Comparison of ENCODE assay signal across 14 cellular contexts in the genomic region with DNA sequence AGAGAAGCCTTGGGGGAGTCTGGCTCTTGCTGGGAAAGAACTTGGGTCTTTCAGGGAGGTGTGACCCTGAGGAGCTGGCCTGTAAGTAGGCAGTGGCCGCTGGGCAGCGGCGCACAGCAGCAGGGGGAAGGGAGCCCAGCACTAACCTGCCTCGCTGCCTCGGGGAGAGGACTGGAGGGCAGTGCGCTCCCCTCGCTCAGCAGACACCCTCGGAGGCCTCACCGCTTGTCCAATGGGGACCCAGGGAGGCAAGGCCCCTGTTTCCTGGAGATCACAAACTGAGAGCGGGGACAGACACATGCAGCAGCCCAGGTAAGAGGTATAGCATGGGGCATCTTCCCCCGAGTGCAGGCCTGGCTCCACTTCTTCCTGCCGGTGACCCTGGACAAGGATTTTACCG. TPM values are rescaled to one million over a fixed set of nuclear protein-coding genes. Genes with fewer than 3 reads are reported as not detected.
A peak's percentile ranks its signal among the peaks of the same experiment; 100 is the strongest.
DNase-seq lines count a peak whose midpoint lies in the region; ATAC-seq, FAIRE-seq and TF ChIP-seq lines count a peak whose summit lies in the region.
"Had no signal": no experiment of that assay in that cellular context is flagged by ENCODE, and none has a peak within 500 bp of the region (broad histone marks: within the 10 kb centered on the region; RNA-seq: fewer than 3 reads in every experiment).

No MANE protein-coding gene starts in this region.

- DNase-seq in heart right ventricle (no peak), Right ventricle myocardium inferior (ENCODE audit: missing footprints) (no peak), mesenchymal stem cell (no peak), urothelium cell line (ENCODE audit: low spot score) (no peak), NCI-H2107 treated with DMSO at 0.1 percent for 48 hours (lab: John Stamatoyannopoulos, UW; ENCODE audit: unreplicated experiment) (no peak)
- DNase-seq: activated CD8-positive, alpha-beta memory T cell treated with anti-CD3 and anti-CD28 coated beads, Interleukin-2, amount 50 U/mL, for 4 hours; cortex of kidney; naive B cell; SJCRH30; stimulated activated naive B cell treated with anti-CD40 and anti-IgM and Interleukin-4, amounts not matched to agents 10 μg/mL and 1 μg/mL and 100 μg/mL, for 72 hours had no signal

- no peak overlapping the region for H2BK12ac ChIP-seq in mesenchymal stem cell (ENCODE audit: low read length in 2 of 2)

- H2BK5ac ChIP-seq in mesenchymal stem cell (ENCODE audit: low read depth, low read length, poor library complexity, severe bottlenecking) = no peak overlapping the region

- no peaks in the 10 kb centered on the region for H3K27me3 ChIP-seq in heart right ventricle
- H3K27me3 ChIP-seq in mesenchymal stem cell (ENCODE audit: control insufficient read depth in 1 of 2, insufficient read depth in 1 of 2, low read length in 2 of 2) = no peaks in the 10 kb centered on the region
- H3K27me3 ChIP-seq: SJCRH30 had no signal

- H3K36me3 ChIP-seq in heart right ventricle (no peaks in the 10 kb centered on the region), mesenchymal stem cell (ENCODE audit: control insufficient read depth in 1 of 2, insufficient read depth in 2 of 2, low read depth in 1 of 2, low read length in 2 of 2) (peaks cover 0 to 15% of the 10 kb centered on the region in 2 experiments)

- no peak overlapping the region for H3K18ac ChIP-seq in mesenchymal stem cell (ENCODE audit: low read depth in 1 of 2, low read length in 2 of 2)

- H3K4me1 ChIP-seq in heart right ventricle (peaks cover 19 to 80% (median 71%) of the 10 kb centered on the region in 9 donors), mesenchymal stem cell (ENCODE audit: control insufficient read depth, insufficient read depth, low read depth, low read length) (peaks cover 26% of the 10 kb centered on the region)

- TF ChIP-seq CTCF in heart right ventricle (IDR thresholded peaks at IDR 0.05) = no peak

- peaks cover 40% of the 10 kb centered on the region for H3K79me1 ChIP-seq in mesenchymal stem cell (replicated peaks; ENCODE audit: low read length, poor library complexity, severe bottlenecking)

- no peak for ATAC-seq in heart right ventricle
- no peak for ATAC-seq in Right ventricle myocardium inferior
- ATAC-seq in activated T-helper 17 cell treated with anti-CD3 and anti-CD28 coated beads, Interleukin-2, amount 50 U/mL, for 72 hours (replicated peaks) = no peak
- ATAC-seq in HG02571 (IDR thresholded peaks at IDR 0.05; ENCODE audit: unreplicated experiment) = no peak
- ATAC-seq: GM23338; stimulated activated naive B cell treated with anti-CD40 and anti-IgM and Interleukin-4, amounts not matched to agents 10 μg/mL and 1 μg/mL and 100 μg/mL, for 72 hours had no signal

- H3K23ac ChIP-seq in mesenchymal stem cell (ENCODE audit: low read length in 2 of 2) = no peak overlapping the region

- intact Hi-C loops in heart right ventricle (cut with DNase I) = loop anchor here in 1 of 10 donors (10.0 kb wide), 1 partner anchor 54 kb away; no protein-coding TSS in a partner anchor
- intact Hi-C loops in Right ventricle myocardium inferior (cut with DNase I) = no loop called here

- H4K91ac ChIP-seq in mesenchymal stem cell (ENCODE audit: low read length) = no peak overlapping the region

- peaks cover 40% of the 10 kb centered on the region for H3K4me1 Mint-ChIP-seq in activated T-helper 17 cell treated with anti-CD3 and anti-CD28 coated beads, Interleukin-2, amount 50 U/mL, for 72 hours

- no peaks in the 10 kb centered on the region for H3K9me3 Mint-ChIP-seq in activated T-helper 17 cell treated with anti-CD3 and anti-CD28 coated beads, Interleukin-2, amount 50 U/mL, for 72 hours
- H3K9me3 Mint-ChIP-seq: GM23338; naive B cell; stimulated activated naive B cell treated with anti-CD40 and anti-IgM and Interleukin-4, amounts not matched to agents 10 μg/mL and 1 μg/mL and 100 μg/mL, for 72 hours had no signal

- no peak overlapping the region for H2BK15ac ChIP-seq in mesenchymal stem cell (ENCODE audit: low read depth, poor library complexity, severe bottlenecking)

- H2BK120ac ChIP-seq in mesenchymal stem cell (ENCODE audit: low read depth, low read length) = no peak overlapping the region

- H3K9ac ChIP-seq in mesenchymal stem cell (ENCODE audit: low read length) = no peak overlapping the region

- peak overlapping the region; percentile 57 for H3K4me3 Mint-ChIP-seq in activated T-helper 17 cell treated with anti-CD3 and anti-CD28 coated beads, Interleukin-2, amount 50 U/mL, for 72 hours
- H3K4me3 Mint-ChIP-seq: GM23338; stimulated activated naive B cell treated with anti-CD40 and anti-IgM and Interleukin-4, amounts not matched to agents 10 μg/mL and 1 μg/mL and 100 μg/mL, for 72 hours had no signal

- H4K8ac ChIP-seq in mesenchymal stem cell (ENCODE audit: low read length) = peak overlapping the region; percentile 22

- no peak overlapping the region for H2AFZ ChIP-seq in mesenchymal stem cell (ENCODE audit: low read depth, low read length)
- H2AFZ ChIP-seq: GM23338 had no signal

- peaks cover 6% of the 10 kb centered on the region for H3K36me3 Mint-ChIP-seq in activated T-helper 17 cell treated with anti-CD3 and anti-CD28 coated beads, Interleukin-2, amount 50 U/mL, for 72 hours (ENCODE audit: low read depth)
- H3K36me3 Mint-ChIP-seq: naive B cell had no signal

- no peak overlapping the region for H3K4me3 ChIP-seq in heart right ventricle
- no peak overlapping the region for H3K4me3 ChIP-seq in mesenchymal stem cell (ENCODE audit: insufficient read depth in 1 of 2, low read depth in 1 of 2, low read length in 2 of 2)
- H3K4me3 ChIP-seq: GM23338, SJCRH30 had no signal

- H2AK5ac ChIP-seq in mesenchymal stem cell (ENCODE audit: low read length, severe bottlenecking) = no peak overlapping the region

- no peaks in the 10 kb centered on the region for H3K27me3 Mint-ChIP-seq in activated T-helper 17 cell treated with anti-CD3 and anti-CD28 coated beads, Interleukin-2, amount 50 U/mL, for 72 hours

- no peak for FAIRE-seq in urothelium cell line (lab: Jason Lieb, UNC)

- H3K4ac ChIP-seq in mesenchymal stem cell (ENCODE audit: low read depth in 1 of 2, low read length in 2 of 2) = no peak overlapping the region

- no peak overlapping the region for H3K4me2 ChIP-seq in mesenchymal stem cell (ENCODE audit: low read length, poor library complexity, severe bottlenecking)
- H3K4me2 ChIP-seq: GM23338 had no signal

- H3K27ac Mint-ChIP-seq in activated T-helper 17 cell treated with anti-CD3 and anti-CD28 coated beads, Interleukin-2, amount 50 U/mL, for 72 hours = no peak overlapping the region
- H3K27ac Mint-ChIP-seq: GM23338; stimulated activated naive B cell treated with anti-CD40 and anti-IgM and Interleukin-4, amounts not matched to agents 10 μg/mL and 1 μg/mL and 100 μg/mL, for 72 hours had no signal

- WGBS in heart right ventricle, 2 donors = 79 to 80% methylated on average over 13 of the region's 13 CpGs
- 92% methylated on average over 12 of the region's 13 CpGs for WGBS in mesenchymal stem cell

- H3K9me3 ChIP-seq in heart right ventricle (no peaks in the 10 kb centered on the region), mesenchymal stem cell (ENCODE audit: control insufficient read depth, low read length) (no peaks in the 10 kb centered on the region)
- H3K9me3 ChIP-seq: SJCRH30 had no signal

- H3K27ac ChIP-seq in heart right ventricle (peak overlapping the region in 6 of 10 donors; percentile 15 to 95 (median 88)), mesenchymal stem cell (ENCODE audit: low read length, poor library complexity, severe bottlenecking) (no peak overlapping the region), temporal lobe (ENCODE audit: low read depth, low read length) (peak overlapping the region; percentile 7)
- H3K27ac ChIP-seq: SJCRH30 had no signal

- H3K14ac ChIP-seq in mesenchymal stem cell (ENCODE audit: low read length in 2 of 2) = no peak overlapping the region

RNA-seq across cellular contexts. Expression of a gene that starts 3.3 kb away (rescaled TPM):
- total RNA-seq in heart right ventricle (10 to 100 TPM; 14.8 to 23.7 (median 19.4) TPM), Right ventricle myocardium inferior (18.6 TPM), temporal lobe (39.8 TPM)
- polyA plus RNA-seq in heart right ventricle = 10 to 100 TPM in 1 of 2 donors, 1 to 10 TPM in 1; 4.7 to 10.3 TPM
- total RNA-seq in activated T-helper 17 cell treated with anti-CD3 and anti-CD28 coated beads, Interleukin-2, amount 50 U/mL, for 72 hours = 10 to 100 TPM; 55.2 to 64.6 TPM
- polyA plus RNA-seq in mesenchymal stem cell (2013, experiment 1 of 2) = 10.8 TPM
- polyA plus RNA-seq in mesenchymal stem cell (2013, experiment 2 of 2) = 10.1 TPM
